9 cellular contexts compared by ENCODE assay signal in the genomic region with DNA sequence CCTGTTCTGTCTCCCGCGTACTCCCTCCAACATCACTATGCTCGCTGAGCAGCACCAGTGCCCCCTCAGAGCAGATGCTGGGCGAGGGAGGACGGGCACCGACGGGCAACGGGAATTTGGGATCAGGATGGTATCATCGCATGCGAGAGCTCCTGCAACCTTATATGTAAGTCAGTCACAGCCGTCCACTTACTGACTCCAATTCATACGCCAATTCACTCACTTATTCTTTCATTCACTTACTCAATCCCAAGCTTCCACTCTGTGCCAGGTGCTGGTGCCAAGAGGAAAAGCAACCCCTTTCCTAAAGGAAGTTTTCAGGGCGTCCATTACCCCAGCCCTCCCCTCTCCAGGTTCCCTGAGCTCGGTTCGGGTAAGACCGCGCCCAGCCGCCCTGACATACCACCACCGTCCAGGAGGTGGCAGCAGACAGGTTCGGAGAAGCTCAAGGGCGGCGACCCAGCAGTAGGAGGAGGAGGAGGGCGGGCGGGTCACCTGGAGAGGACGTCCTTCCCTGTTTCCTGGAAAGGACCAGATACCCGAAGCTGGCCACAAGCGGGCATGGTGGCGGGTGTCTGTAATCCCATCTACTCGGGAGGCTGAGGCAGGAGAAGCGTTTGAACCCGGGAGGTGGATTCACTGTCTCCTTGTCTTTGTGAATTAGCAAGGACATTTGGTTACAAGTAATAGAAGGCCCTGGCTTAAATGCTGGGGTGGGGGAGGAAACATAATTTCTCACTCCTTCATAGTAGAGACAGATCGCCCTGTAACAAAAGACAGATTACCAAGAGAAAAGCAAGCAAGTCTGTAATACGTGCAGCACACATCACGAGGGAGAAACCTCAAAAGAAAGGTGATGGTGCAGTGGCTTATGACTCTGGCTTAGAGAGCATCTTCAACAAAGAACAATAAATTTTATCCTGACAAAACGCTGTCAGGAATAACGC. TPM values are rescaled to one million over a fixed set of nuclear protein-coding genes. Genes with fewer than 3 reads are reported as not detected.
A peak's percentile ranks its signal among the peaks of the same experiment; 100 is the strongest.
DNase-seq lines count a peak whose midpoint lies in the region; ATAC-seq and TF ChIP-seq lines count a peak whose summit lies in the region.
"Had no signal": no experiment of that assay in that cellular context is flagged by ENCODE, and none has a peak within 500 bp of the region (broad histone marks: within the 10 kb centered on the region; RNA-seq: fewer than 3 reads in every experiment).

No MANE protein-coding gene starts in this region.

- CTCF ChIA-PET in activated CD4-positive, alpha-beta T cell treated with anti-CD3 and anti-CD28 coated beads for 36 hours (lab: Charles Lee) = interaction anchor here (0.5 to 3.3 kb wide), 49 partner anchors 8 to 895 kb away, joined by 3 to 53 read pairs (median 4); a partner anchor contains a TSS

- POLR2A ChIA-PET in activated CD4-positive, alpha-beta T cell treated with anti-CD3 and anti-CD28 coated beads for 36 hours (lab: Charles Lee) = interaction anchor here (1.1 to 1.9 kb wide), 4 partner anchors 49 to 242 kb away, joined by 3 to 11 read pairs (median 6); no protein-coding TSS in a partner anchor

- ATAC-seq in HG03196 (IDR thresholded peaks at IDR 0.05; ENCODE audit: unreplicated experiment) (peak; percentile 75), GM18858 (IDR thresholded peaks at IDR 0.05; ENCODE audit: unreplicated experiment) (no peak)
- ATAC-seq in activated CD4-positive, alpha-beta T cell treated with anti-CD3 and anti-CD28 coated beads for 36 hours = peak; percentile 92

- intact Hi-C loops in activated CD4-positive, alpha-beta T cell treated with anti-CD3 and anti-CD28 coated beads for 36 hours (cut with DNase I, micrococcal nuclease) = loop anchor here (1.0 to 2.0 kb wide), 7 partner anchors 36 to 242 kb away; a partner anchor contains a TSS

- H3K36me3 ChIP-seq in kidney epithelial cell (ENCODE audit: control insufficient read depth, insufficient read depth, low read length) = no peaks in the 10 kb centered on the region

- DNase-seq in DMS153 treated with DMSO at 0.1 percent for 48 hours (lab: John Stamatoyannopoulos, UW; ENCODE audit: unreplicated experiment) (peak; percentile 59), NCI-H510A (lab: John Stamatoyannopoulos, UW) (peak; percentile 78), chondrocyte (ENCODE audit: low spot score) (no peak), kidney epithelial cell (ENCODE audit: low read depth) (peak; percentile 54)
- peak; percentile 94 for DNase-seq in activated CD4-positive, alpha-beta T cell treated with anti-CD3 and anti-CD28 coated beads for 36 hours
- peak; percentile 93 for DNase-seq in stimulated activated CD4-positive, alpha-beta T cell treated with anti-CD3 and anti-CD28 coated beads, Interleukin-15, amount 100 ng/mL, for 24 hours

- H3K4me3 Mint-ChIP-seq in activated CD4-positive, alpha-beta T cell treated with anti-CD3 and anti-CD28 coated beads for 36 hours = peak overlapping the region; percentile 34
- peak overlapping the region; percentile 62 for H3K4me3 Mint-ChIP-seq in chondrocyte (ENCODE audit: unreplicated experiment)

- no peak overlapping the region for H3K27ac Mint-ChIP-seq in activated CD4-positive, alpha-beta T cell treated with anti-CD3 and anti-CD28 coated beads for 36 hours
- no peak overlapping the region for H3K27ac Mint-ChIP-seq in chondrocyte (ENCODE audit: unreplicated experiment)

- peaks cover 18% of the 10 kb centered on the region for H3K27me3 Mint-ChIP-seq in activated CD4-positive, alpha-beta T cell treated with anti-CD3 and anti-CD28 coated beads for 36 hours
- H3K27me3 Mint-ChIP-seq in chondrocyte (ENCODE audit: low read depth) = no peaks in the 10 kb centered on the region

- H3K36me3 Mint-ChIP-seq in activated CD4-positive, alpha-beta T cell treated with anti-CD3 and anti-CD28 coated beads for 36 hours (ENCODE audit: low read depth) = no peaks in the 10 kb centered on the region
- no peaks in the 10 kb centered on the region for H3K36me3 Mint-ChIP-seq in chondrocyte (ENCODE audit: low read depth)

- H3K4me1 Mint-ChIP-seq in activated CD4-positive, alpha-beta T cell treated with anti-CD3 and anti-CD28 coated beads for 36 hours = peaks cover 19% of the 10 kb centered on the region
- peaks cover 21% of the 10 kb centered on the region for H3K4me1 Mint-ChIP-seq in chondrocyte (ENCODE audit: low read depth)

- no peaks in the 10 kb centered on the region for H3K9me3 Mint-ChIP-seq in activated CD4-positive, alpha-beta T cell treated with anti-CD3 and anti-CD28 coated beads for 36 hours (ENCODE audit: low read depth)
- H3K9me3 Mint-ChIP-seq in chondrocyte (ENCODE audit: low read depth) = no peaks in the 10 kb centered on the region

- peak; percentile 91 for TF ChIP-seq CTCF in chondrocyte (IDR thresholded peaks at IDR 0.05)
- peak; percentile 94 for TF ChIP-seq CTCF in kidney epithelial cell (IDR thresholded peaks at IDR 0.05; ENCODE audit: insufficient read depth, low read length, poor library complexity, severe bottlenecking)

- no peaks in the 10 kb centered on the region for H3K27me3 ChIP-seq in kidney epithelial cell (ENCODE audit: control insufficient read depth, insufficient read depth, low read length)

- no peak overlapping the region for H3K4me3 ChIP-seq in kidney epithelial cell (ENCODE audit: low read depth, low read length)

RNA-seq across cellular contexts. Expression of a gene that starts 7.6 kb away (rescaled TPM):
- not detected for total RNA-seq in activated CD4-positive, alpha-beta T cell treated with anti-CD3 and anti-CD28 coated beads for 36 hours
- total RNA-seq in chondrocyte (not detected in 3 replicates), kidney epithelial cell (0.07 and 0.21 TPM in 2 replicates)
- total RNA-seq: mononuclear cell had no signal

RNA-seq across cellular contexts. Expression of a gene that starts 36.6 kb away (rescaled TPM):
- 1 to 10 TPM; 6.6 to 7.4 TPM for total RNA-seq in activated CD4-positive, alpha-beta T cell treated with anti-CD3 and anti-CD28 coated beads for 36 hours
- total RNA-seq in chondrocyte = 0.12 to 0.22 TPM in 2 of 3 replicates, not detected in the other
- 6.7 and 8.6 TPM in 2 replicates for total RNA-seq in kidney epithelial cell

RNA-seq across cellular contexts. Expression of a gene that starts 38.6 kb away (rescaled TPM):
- total RNA-seq in activated CD4-positive, alpha-beta T cell treated with anti-CD3 and anti-CD28 coated beads for 36 hours = not detected
- total RNA-seq in chondrocyte (0.70 to 2.9 TPM (median 0.72 TPM) in 3 replicates), kidney epithelial cell (7.9 and 8.1 TPM in 2 replicates)
- total RNA-seq: mononuclear cell had no signal
